ENCODE assay signal across 17 cellular contexts in the genomic region with DNA sequence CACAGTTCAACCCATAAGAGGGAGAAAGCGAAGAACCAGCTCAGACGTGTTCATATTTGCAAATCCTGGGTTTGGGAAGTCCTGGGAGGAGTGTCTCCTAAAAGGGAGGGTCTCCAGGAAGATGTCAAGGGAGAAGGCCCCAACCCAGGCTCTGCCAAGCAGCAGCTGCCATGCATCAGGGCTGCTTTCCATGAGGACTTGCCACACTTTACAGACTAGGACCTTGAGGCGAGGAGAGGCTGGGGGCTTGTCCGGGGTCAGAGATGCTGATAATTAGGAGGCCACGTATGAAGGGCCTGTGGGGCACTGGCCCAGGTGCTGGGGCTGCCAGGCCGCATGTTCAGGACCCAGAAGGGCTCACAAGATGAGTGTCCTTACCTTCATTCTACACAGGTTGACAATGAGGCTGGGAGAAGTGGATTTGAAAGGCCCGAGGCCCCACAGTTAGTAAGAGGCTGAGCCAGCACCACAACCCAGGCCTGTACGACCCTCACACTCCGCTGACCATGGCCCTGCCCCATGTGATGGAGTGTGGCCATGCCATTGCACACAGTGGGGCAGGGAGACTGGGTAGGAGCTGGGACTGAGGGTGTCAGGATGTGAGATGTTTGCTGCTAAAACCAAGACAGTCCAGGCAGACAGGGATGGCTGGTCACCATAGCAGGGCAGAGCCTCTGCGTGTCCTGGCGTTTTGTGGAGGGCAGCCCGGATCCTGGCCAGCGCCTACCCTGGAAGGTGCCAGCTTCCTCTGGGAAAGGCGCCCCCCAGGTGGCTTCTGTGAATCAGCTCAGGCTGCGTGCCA.
DNase-seq lines count a peak whose midpoint lies in the region; ATAC-seq and TF ChIP-seq lines count a peak whose summit lies in the region.
"Had no signal": no experiment of that assay in that cellular context is flagged by ENCODE, and none has a peak within 500 bp of the region (broad histone marks: within the 10 kb centered on the region; RNA-seq: fewer than 3 reads in every experiment).

No MANE protein-coding gene starts in this region.

- intact Hi-C loops in left ventricle myocardium inferior (cut with micrococcal nuclease) (no loop called here), left cardiac atrium (cut with DNase I) (loop anchor here in 1 of 2 donors (5.0 kb wide), 1 partner anchor 148 kb away; the partner anchor contains the start of gene SORCS2)

- no peak overlapping the region for H3K4me3 ChIP-seq in left ventricle myocardium inferior
- no peak overlapping the region for H3K4me3 ChIP-seq in osteoblast (ENCODE audit: insufficient read depth, low read length)
- H3K4me3 ChIP-seq: BLaER1 treated with 17β-estradiol and CSF1 and Interleukin-3, amounts not matched to agents 10 nM and 100 nM had no signal

- DNase-seq in left ventricle myocardium inferior (peak; percentile 5), left cardiac atrium (no peak), osteoblast (ENCODE audit: insufficient read length, low spot score, missing footprints) (peak; percentile 65), GM19238 (ENCODE audit: insufficient read length, low spot score) (no peak), cortex of kidney (lab: John Stamatoyannopoulos, UW) (no peak)
- DNase-seq: 8988T; AML-193; Calu3; CD4-positive, alpha-beta T cell; DMS 273 treated with DMSO at 0.1 percent for 48 hours; DMS79; EL had no signal

- ATAC-seq in left cardiac atrium (no peak), GM21825 (IDR thresholded peaks at IDR 0.05; ENCODE audit: unreplicated experiment) (no peak)
- ATAC-seq: HCT116 had no signal

- no peak overlapping the region for H3K27ac ChIP-seq in left ventricle myocardium inferior (replicated peaks)
- peak overlapping the region; percentile 47 for H3K27ac ChIP-seq in layer of hippocampus (ENCODE audit: low read depth, low read length)
- H3K27ac ChIP-seq in osteoblast (ENCODE audit: low read depth, low read length): no peak overlapping the region
- H3K27ac ChIP-seq: BLaER1 treated with 17β-estradiol and CSF1 and Interleukin-3, amounts not matched to agents 10 nM and 100 nM; HL-60 had no signal

- H3K4me2 ChIP-seq in osteoblast (ENCODE audit: insufficient read depth, low read length): no peak overlapping the region

- H3K9me3 ChIP-seq in left ventricle myocardium inferior (replicated peaks) (no peaks in the 10 kb centered on the region), osteoblast (ENCODE audit: low read depth, low read length) (no peaks in the 10 kb centered on the region)

- TF ChIP-seq CTCF in left ventricle myocardium inferior (IDR thresholded peaks at IDR 0.05; ENCODE audit: borderline replicate concordance) (no peak), osteoblast (IDR thresholded peaks at IDR 0.05; ENCODE audit: extremely low read depth, low read depth, low read length) (no peak)

- no peaks in the 10 kb centered on the region for H3K79me2 ChIP-seq in osteoblast (ENCODE audit: insufficient read depth, low read length)

- H3K27me3 ChIP-seq in left ventricle myocardium inferior (ENCODE audit: low read depth) (no peaks in the 10 kb centered on the region), layer of hippocampus (ENCODE audit: control insufficient read depth, insufficient read depth, low read length) (no peaks in the 10 kb centered on the region), osteoblast (ENCODE audit: insufficient read depth, low read length) (no peaks in the 10 kb centered on the region)
- H3K27me3 ChIP-seq: BLaER1 treated with 17β-estradiol and CSF1 and Interleukin-3, amounts not matched to agents 10 nM and 100 nM had no signal

- H3K4me1 ChIP-seq in left ventricle myocardium inferior (peaks cover 7% of the 10 kb centered on the region), osteoblast (ENCODE audit: insufficient read depth, low read length) (no peaks in the 10 kb centered on the region)

- no peak overlapping the region for H2AFZ ChIP-seq in osteoblast (ENCODE audit: low read length)

- H3K36me3 ChIP-seq in left ventricle myocardium inferior: no peaks in the 10 kb centered on the region
- H3K36me3 ChIP-seq in osteoblast (ENCODE audit: insufficient read depth, low read length): no peaks in the 10 kb centered on the region
- H3K36me3 ChIP-seq: BLaER1 treated with 17β-estradiol and CSF1 and Interleukin-3, amounts not matched to agents 10 nM and 100 nM had no signal

- no peaks in the 10 kb centered on the region for H4K20me1 ChIP-seq in osteoblast (ENCODE audit: insufficient read depth, low read length)
- H4K20me1 ChIP-seq: BLaER1 treated with 17β-estradiol and CSF1 and Interleukin-3, amounts not matched to agents 10 nM and 100 nM had no signal

Comparison
In these comparisons a context has a peak if more than half of its experiments do, and no peak if none do; other contexts are left out.
1. DNase-seq: peak in left ventricle myocardium inferior (single experiment) and osteoblast (single experiment); none in left cardiac atrium (single experiment), GM19238 (single experiment) and cortex of kidney (single experiment).